ENCODE assay signal across 1 cellular context in genomic region chr6:10954590-10955010, GRCh38.
TF ChIP-seq lines count a peak whose summit lies in the region.

No MANE protein-coding gene starts in this region.

TF ChIP-seq in GM12878, 131 proteins besides CTCF, POLR2A, EP300 and RAD21 (continued from another document):
- no peak for TF ChIP-seq ZNF687 (IDR thresholded peaks at IDR 0.05)
- TF ChIP-seq BRCA1 (IDR thresholded peaks at IDR 0.05; ENCODE audit: low read depth, low read length) = no peak
- no peak for TF ChIP-seq BACH1 (IDR thresholded peaks at IDR 0.05; ENCODE audit: borderline replicate concordance)
- TF ChIP-seq ZNF207 (IDR thresholded peaks at IDR 0.05; ENCODE audit: borderline replicate concordance) = no peak
- no peak for TF ChIP-seq CHD2 (IDR thresholded peaks at IDR 0.05; ENCODE audit: borderline replicate concordance, low read depth, low read length)
- TF ChIP-seq SMC3 (IDR thresholded peaks at IDR 0.05; ENCODE audit: borderline replicate concordance, low read length) = peak; percentile 95
- no peak for TF ChIP-seq CEBPZ (IDR thresholded peaks at IDR 0.05; ENCODE audit: low read depth, low read length)
- no peak for TF ChIP-seq ZNF24 (IDR thresholded peaks at IDR 0.05)
- no peak for TF ChIP-seq WRNIP1 (IDR thresholded peaks at IDR 0.05; ENCODE audit: borderline replicate concordance, low read depth, low read length)
- TF ChIP-seq NR2C1 (IDR thresholded peaks at IDR 0.05) = no peak
- TF ChIP-seq ZBTB11 (CRISPR knock-in tag; IDR thresholded peaks at IDR 0.05) = no peak
- TF ChIP-seq TCF7 (IDR thresholded peaks at IDR 0.05; ENCODE audit: borderline replicate concordance) = no peak
- no peak for TF ChIP-seq GATAD2B (conservative IDR thresholded peaks at IDR 0.05; ENCODE audit: low read depth)
- TF ChIP-seq TCF3 (IDR thresholded peaks at IDR 0.05; ENCODE audit: borderline replicate concordance, insufficient read depth, low read depth, low read length) = no peak
- TF ChIP-seq MYB (IDR thresholded peaks at IDR 0.05; ENCODE audit: borderline replicate concordance, low read depth, low read length) = no peak
- TF ChIP-seq ZSCAN29 (IDR thresholded peaks at IDR 0.05) = no peak
- no peak for TF ChIP-seq ESRRA (IDR thresholded peaks at IDR 0.05; ENCODE audit: low read length)
- TF ChIP-seq SREBF2 (IDR thresholded peaks at IDR 0.05; ENCODE audit: low read length) = no peak
- no peak for TF ChIP-seq CHD4 (IDR thresholded peaks at IDR 0.05)
- no peak for TF ChIP-seq NKRF (conservative IDR thresholded peaks at IDR 0.05)
- no peak for TF ChIP-seq SP1 (IDR thresholded peaks at IDR 0.05; ENCODE audit: low read depth, low read length)
- TF ChIP-seq PAX8 (IDR thresholded peaks at IDR 0.05) = no peak
